In genomic region chr18:48904086-48904485, GRCh38 we compare ENCODE assay signal across 25 cellular contexts. TPM values are rescaled to one million over a fixed set of nuclear protein-coding genes. Genes with fewer than 3 reads are reported as not detected.
DNase-seq lines count a peak whose midpoint lies in the region; ATAC-seq, FAIRE-seq and TF ChIP-seq lines count a peak whose summit lies in the region.
"Had no signal": no experiment of that assay in that cellular context is flagged by ENCODE, and none has a peak within 500 bp of the region (broad histone marks: within the 10 kb centered on the region; RNA-seq: fewer than 3 reads in every experiment).

No MANE protein-coding gene starts in this region.

- H3K23ac ChIP-seq in trophoblast cell (ENCODE audit: low read length) = no peak overlapping the region

- no peak overlapping the region for H3K4ac ChIP-seq in trophoblast cell (ENCODE audit: low read depth, low read length)

- no peaks in the 10 kb centered on the region for H3K36me3 ChIP-seq in PC-3 (ENCODE audit: low read depth, low read length)
- no peaks in the 10 kb centered on the region for H3K36me3 ChIP-seq in endothelial cell of umbilical vein (ENCODE audit: control insufficient read depth in 2 of 2, extremely low read depth in 1 of 2, insufficient read depth in 2 of 2, low read length in 2 of 2)
- no peaks in the 10 kb centered on the region for H3K36me3 ChIP-seq in trophoblast cell (ENCODE audit: control insufficient read depth in 1 of 2, insufficient read depth in 2 of 2, low read length in 2 of 2)
- H3K36me3 ChIP-seq in tibial nerve = no peaks in the 10 kb centered on the region
- H3K36me3 ChIP-seq in right atrium auricular region = no peaks in the 10 kb centered on the region
- H3K36me3 ChIP-seq: lower lobe of right lung, neural progenitor cell, right lobe of liver had no signal

- H3K4me1 ChIP-seq in PC-3 (ENCODE audit: insufficient read depth, low read length) (peaks cover 21% of the 10 kb centered on the region), endothelial cell of umbilical vein (ENCODE audit: control insufficient read depth, extremely low read depth, insufficient read depth, low read length) (peaks cover 26% of the 10 kb centered on the region), trophoblast cell (ENCODE audit: control insufficient read depth in 1 of 2, insufficient read depth in 2 of 2, low read length in 2 of 2) (peaks cover 7 to 12% of the 10 kb centered on the region in 2 experiments), tibial nerve (peaks cover 0 to 21% (median 16%) of the 10 kb centered on the region in 4 donors), right atrium auricular region (peaks cover 0 to 20% of the 10 kb centered on the region in 2 donors)
- H3K4me1 ChIP-seq: neural progenitor cell had no signal

- no peaks in the 10 kb centered on the region for H4K20me1 ChIP-seq in PC-3 (ENCODE audit: low read length)
- no peaks in the 10 kb centered on the region for H4K20me1 ChIP-seq in endothelial cell of umbilical vein (replicated peaks; ENCODE audit: control insufficient read depth, extremely low read depth, insufficient read depth, low read length)

- no peaks in the 10 kb centered on the region for H3F3A ChIP-seq in PC-3 (ENCODE audit: low read length, unreplicated experiment)

- TF ChIP-seq POLR2A in endothelial cell of umbilical vein (IDR thresholded peaks at IDR 0.05; ENCODE audit: low read depth, low read length) (no peak), tibial nerve (IDR thresholded peaks at IDR 0.05) (no peak)

- H3K79me2 ChIP-seq in PC-3 (ENCODE audit: low read length) (no peaks in the 10 kb centered on the region), endothelial cell of umbilical vein (ENCODE audit: control insufficient read depth, insufficient read depth, low read length) (no peaks in the 10 kb centered on the region), trophoblast cell (ENCODE audit: control insufficient read depth, insufficient read depth, low read length, poor library complexity) (no peaks in the 10 kb centered on the region)

- POLR2A ChIA-PET in PC-3 (lab: Charles Lee; ENCODE audit: unreplicated experiment) = no interaction called here
- POLR2A ChIA-PET in endothelial cell of umbilical vein (lab: Charles Lee) = no interaction called here

- ATAC-seq in PC-3 (no peak), HG02973 (IDR thresholded peaks at IDR 0.05; ENCODE audit: unreplicated experiment) (no peak), HG02852 (IDR thresholded peaks at IDR 0.05; ENCODE audit: unreplicated experiment) (no peak)
- ATAC-seq: activated CD8-positive, alpha-beta T cell treated with anti-CD3 and anti-CD28 coated beads for 36 hours; CD8-positive, alpha-beta T cell; lower lobe of right lung had no signal

- no peak overlapping the region for H2AK5ac ChIP-seq in trophoblast cell (ENCODE audit: low read length)

- H3K4me2 ChIP-seq in PC-3 (ENCODE audit: low read length) (no peak overlapping the region), endothelial cell of umbilical vein (ENCODE audit: insufficient read depth, low read length) (no peak overlapping the region), trophoblast cell (ENCODE audit: low read length) (no peak overlapping the region)
- H3K4me2 ChIP-seq: neural progenitor cell had no signal

- intact Hi-C loops in PC-3 (cut with micrococcal nuclease) = no loop called here
- intact Hi-C loops in endothelial cell of umbilical vein (cut with micrococcal nuclease) = loop anchor here (5.0 kb wide), 1 partner anchor 273 kb away; no protein-coding TSS in a partner anchor

- H3K9ac ChIP-seq in PC-3 (ENCODE audit: low read length) = no peak overlapping the region
- H3K9ac ChIP-seq in endothelial cell of umbilical vein (replicated peaks; ENCODE audit: extremely low read depth, insufficient read depth, low read length) = no peak overlapping the region
- no peak overlapping the region for H3K9ac ChIP-seq in trophoblast cell (ENCODE audit: low read length)
- H3K9ac ChIP-seq: neural progenitor cell had no signal

- H3K9me2 ChIP-seq in PC-3 (replicated peaks; ENCODE audit: low read length) = no peaks in the 10 kb centered on the region

- H3K14ac ChIP-seq in trophoblast cell (ENCODE audit: low read length) = no peak overlapping the region

- BruUV-seq in PC-3 (replicated peaks; lab: Mats Ljungman, UMichigan) (no TSS peak), endothelial cell of umbilical vein (replicated peaks; lab: Mats Ljungman, UMichigan) (no TSS peak)

- H3K9me1 ChIP-seq in endothelial cell of umbilical vein (replicated peaks; ENCODE audit: control insufficient read depth, extremely low read depth, insufficient read depth, low read length) = no peaks in the 10 kb centered on the region

- H4K12ac ChIP-seq in trophoblast cell (ENCODE audit: low read depth, low read length) = no peak overlapping the region

- no CpG with 5 or more reads among the region's 2 CpGs for WGBS in trophoblast cell (ENCODE audit: extremely low coverage, insufficient coverage, insufficient read length)
- 97% methylated on average over 2 of the region's 2 CpGs for WGBS in tibial nerve, 2 donors

- H2AFZ ChIP-seq in PC-3 (ENCODE audit: low read length) (no peak overlapping the region), endothelial cell of umbilical vein (ENCODE audit: low read depth, low read length) (no peak overlapping the region), trophoblast cell (ENCODE audit: insufficient read depth, low read length, poor library complexity) (no peak overlapping the region)
- H2AFZ ChIP-seq: neural progenitor cell had no signal

- peak; percentile 65 for FAIRE-seq in endothelial cell of umbilical vein (lab: Jason Lieb, UNC)
- FAIRE-seq: H1, keratinocyte had no signal

- no peak overlapping the region for H3K27ac ChIP-seq in PC-3 (ENCODE audit: low read length)
- no peak overlapping the region for H3K27ac ChIP-seq in endothelial cell of umbilical vein (ENCODE audit: insufficient read depth, low read depth, low read length)
- no peak overlapping the region for H3K27ac ChIP-seq in trophoblast cell (ENCODE audit: low read depth, low read length)
- peak overlapping the region in 1 of 4 donors; percentile 71 for H3K27ac ChIP-seq in tibial nerve
- no peak overlapping the region for H3K27ac ChIP-seq in right atrium auricular region
- H3K27ac ChIP-seq: neural progenitor cell had no signal

- no peak overlapping the region for H2BK5ac ChIP-seq in trophoblast cell (ENCODE audit: low read depth, low read length, poor library complexity)

- H4K8ac ChIP-seq in trophoblast cell (ENCODE audit: low read depth, low read length) = no peak overlapping the region

- H2BK12ac ChIP-seq in trophoblast cell (ENCODE audit: low read length) = peak overlapping the region; percentile 61

- DNase-seq in EH (ENCODE audit: low read depth) (peak; percentile 72), PC-3 (peak; percentile 17), endothelial cell of umbilical vein (ENCODE audit: low read depth, low spot score) (peak; percentile 13), trophoblast cell (no peak), tibial nerve (ENCODE audit: low spot score in 2 of 2) (no peak), right atrium auricular region (ENCODE audit: low spot score) (no peak)
- DNase-seq: activated CD4-positive, alpha-beta T cell treated with anti-CD3 and anti-CD28 coated beads for 1 hour; activated CD8-positive, alpha-beta T cell treated with anti-CD3 and anti-CD28 coated beads for 36 hours; activated naive CD8-positive, alpha-beta T cell treated with anti-CD3 and anti-CD28 coated beads for 36 hours; CD8-positive, alpha-beta T cell; effector CD4-positive, alpha-beta T cell; glutamatergic neuron; KBM-7; lower lobe of right lung; NCI-H1417; NCI-H2081 treated with DMSO at 0.1 percent for 48 hours; NCI-H446; RPMI8226; stimulated activated naive CD4-positive, alpha-beta T cell had no signal

- H3K18ac ChIP-seq in trophoblast cell (ENCODE audit: low read length) = no peak overlapping the region

- TF ChIP-seq EP300 in tibial nerve (IDR thresholded peaks at IDR 0.05) = no peak

- H3K9me3 ChIP-seq in PC-3 (ENCODE audit: low read length) = no peaks in the 10 kb centered on the region
- no peaks in the 10 kb centered on the region for H3K9me3 ChIP-seq in endothelial cell of umbilical vein (replicated peaks; ENCODE audit: control insufficient read depth, insufficient read depth, low read length)
- peaks cover 3% of the 10 kb centered on the region for H3K9me3 ChIP-seq in trophoblast cell (ENCODE audit: insufficient read depth, low read depth, low read length)
- peaks cover 0 to 15% (median 0%) of the 10 kb centered on the region in 4 donors for H3K9me3 ChIP-seq in tibial nerve
- peaks cover 4 to 7% of the 10 kb centered on the region in 2 donors for H3K9me3 ChIP-seq in right atrium auricular region
- H3K9me3 ChIP-seq: lower lobe of right lung, right lobe of liver had no signal

- no peak overlapping the region for H4K91ac ChIP-seq in trophoblast cell (ENCODE audit: low read depth, low read length)

- CTCF ChIA-PET in PC-3 (lab: Charles Lee) = no interaction called here
- CTCF ChIA-PET in endothelial cell of umbilical vein (lab: Charles Lee) = interaction anchor here (1.7 kb wide), 1 partner anchor 31 kb away, joined by 4 read pairs; no protein-coding TSS in a partner anchor

- no peaks in the 10 kb centered on the region for H3K27me3 ChIP-seq in PC-3 (ENCODE audit: low read length)
- no peaks in the 10 kb centered on the region for H3K27me3 ChIP-seq in endothelial cell of umbilical vein (ENCODE audit: control insufficient read depth in 2 of 2, insufficient read depth in 2 of 2, low read length in 2 of 2)
- H3K27me3 ChIP-seq in trophoblast cell (ENCODE audit: insufficient read depth, low read length) = no peaks in the 10 kb centered on the region
- H3K27me3 ChIP-seq in tibial nerve = no peaks in the 10 kb centered on the region
- no peaks in the 10 kb centered on the region for H3K27me3 ChIP-seq in right atrium auricular region
- H3K27me3 ChIP-seq: neural progenitor cell, right lobe of liver had no signal

- peaks cover 5% of the 10 kb centered on the region for H3K79me1 ChIP-seq in trophoblast cell (ENCODE audit: low read length)

- dilution Hi-C loops in endothelial cell of umbilical vein (cut with MboI; ENCODE audit: extremely low pct_ligation_motif_present, low sequenced_read_pairs) = no loop called here

- no peak overlapping the region for H2BK120ac ChIP-seq in trophoblast cell (ENCODE audit: insufficient read depth, low read length, poor library complexity)

- no peak overlapping the region for H3K4me3 ChIP-seq in PC-3 (ENCODE audit: low read length)
- no peak overlapping the region for H3K4me3 ChIP-seq in endothelial cell of umbilical vein (replicated peaks in 1 of 3; ENCODE audit: insufficient read depth in 1 of 3, low read depth in 1 of 3, low read length in 3 of 3)
- H3K4me3 ChIP-seq in trophoblast cell (ENCODE audit: low read depth, low read length) = no peak overlapping the region
- no peak overlapping the region for H3K4me3 ChIP-seq in tibial nerve
- no peak overlapping the region for H3K4me3 ChIP-seq in right atrium auricular region
- H3K4me3 ChIP-seq: lower lobe of right lung, neural progenitor cell, right lobe of liver had no signal

- TF ChIP-seq CTCF in PC-3 (conservative IDR thresholded peaks at IDR 0.05; ENCODE audit: low read depth, low read length) (no peak), endothelial cell of umbilical vein (IDR thresholded peaks at IDR 0.05; ENCODE audit: extremely low read depth in 1 of 2, insufficient read depth in 1 of 2, low read depth in 1 of 2, low read length in 2 of 2) (no peak), tibial nerve (IDR thresholded peaks at IDR 0.05) (no peak), right atrium auricular region (IDR thresholded peaks at IDR 0.05) (no peak)

RNA-seq across cellular contexts. Expression of gene SMAD7, which starts 46.7 kb away (rescaled TPM):
- total RNA-seq in PC-3 (2014; rRNA removed) (7.9 and 9.4 TPM in 2 replicates), endothelial cell of umbilical vein (3.6 and 4.6 TPM in 2 replicates), tibial nerve (10 to 100 TPM; 34.3 to 56.8 (median 35.6) TPM), right atrium auricular region (10 to 100 TPM; 55.1 to 98.1 TPM)
- 8.0 and 10.2 TPM in 2 replicates for polyA plus RNA-seq in endothelial cell of umbilical vein
- 4.5 TPM in 2 replicates for polyA plus RNA-seq in endothelial cell of umbilical vein (2011; cell fraction: cytosol; rRNA removed)
- polyA plus RNA-seq in endothelial cell of umbilical vein (2011; cell fraction: nucleus; rRNA removed) = 5.0 and 9.0 TPM in 2 replicates
- polyA plus RNA-seq in endothelial cell of umbilical vein (2012) = 1.9 and 3.2 TPM in 2 replicates
- polyA minus RNA-seq in endothelial cell of umbilical vein = 12.6 and 15.2 TPM in 2 replicates
- 20.6 TPM for polyA minus RNA-seq in endothelial cell of umbilical vein (2011; cell fraction: cytosol; rRNA and poly(A)+ RNA removed)
- polyA minus RNA-seq in endothelial cell of umbilical vein (2011; cell fraction: nucleus; rRNA and poly(A)+ RNA removed) = 8.1 and 15.0 TPM in 2 replicates
- polyA plus RNA-seq in trophoblast cell (2013) = 108 and 116 TPM in 2 replicates

Comparison
In these comparisons a context has a peak if more than half of its experiments do, and no peak if none do; other contexts are left out.
1. DNase-seq: peak in EH (single experiment), PC-3 (single experiment) and endothelial cell of umbilical vein (single experiment); none in trophoblast cell (0 of 2), tibial nerve (0 of 2) and right atrium auricular region (single experiment).